In the genomic region with DNA sequence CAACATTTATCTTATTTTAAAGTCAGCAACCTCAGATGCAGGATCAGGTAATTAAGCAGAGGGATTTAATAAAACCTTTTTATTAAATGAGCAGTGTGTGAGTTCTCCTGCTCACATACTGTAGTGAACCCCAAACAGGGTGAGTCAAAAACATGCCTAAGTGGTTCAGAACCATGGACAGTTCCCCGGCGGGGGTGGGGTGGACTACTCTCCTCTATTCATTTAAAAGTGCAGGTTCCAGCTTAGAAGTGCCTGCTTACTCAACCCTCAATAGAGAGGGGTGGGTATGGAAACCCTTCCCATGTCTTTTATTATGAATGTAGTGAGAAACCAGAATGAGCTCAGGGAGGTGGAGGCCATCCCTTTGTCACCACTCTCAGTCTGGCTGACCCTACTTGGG, we compare ENCODE assay signal across 11 cellular contexts.
DNase-seq lines count a peak whose midpoint lies in the region; ATAC-seq and TF ChIP-seq lines count a peak whose summit lies in the region.
"Had no signal": no experiment of that assay in that cellular context is flagged by ENCODE, and none has a peak within 500 bp of the region (broad histone marks: within the 10 kb centered on the region; RNA-seq: fewer than 3 reads in every experiment).

No MANE protein-coding gene starts in this region.

- H3K27me3 Mint-ChIP-seq in activated naive CD8-positive, alpha-beta T cell treated with anti-CD3 and anti-CD28 coated beads, Interleukin-2, amount 50 U/mL, for 24 hours: no peaks in the 10 kb centered on the region

- H3K4me1 Mint-ChIP-seq in activated naive CD8-positive, alpha-beta T cell treated with anti-CD3 and anti-CD28 coated beads, Interleukin-2, amount 50 U/mL, for 24 hours: no peaks in the 10 kb centered on the region

- no peak overlapping the region for H3K27ac Mint-ChIP-seq in activated naive CD8-positive, alpha-beta T cell treated with anti-CD3 and anti-CD28 coated beads, Interleukin-2, amount 50 U/mL, for 24 hours
- H3K27ac Mint-ChIP-seq: activated naive CD4-positive, alpha-beta T cell treated with anti-CD3 and anti-CD28 coated beads, Interleukin-2, amount 50 U/mL, for 72 hours had no signal

- H3K36me3 Mint-ChIP-seq in activated naive CD8-positive, alpha-beta T cell treated with anti-CD3 and anti-CD28 coated beads, Interleukin-2, amount 50 U/mL, for 24 hours (ENCODE audit: low read depth): no peaks in the 10 kb centered on the region
- H3K36me3 Mint-ChIP-seq: activated naive CD4-positive, alpha-beta T cell treated with anti-CD3 and anti-CD28 coated beads, Interleukin-2, amount 50 U/mL, for 72 hours had no signal

- ATAC-seq in activated naive CD8-positive, alpha-beta T cell treated with anti-CD3 and anti-CD28 coated beads, Interleukin-2, amount 50 U/mL, for 24 hours: no peak
- no peak for ATAC-seq in GM18502 (IDR thresholded peaks at IDR 0.05; ENCODE audit: poor library complexity, unreplicated experiment)
- no peak for ATAC-seq in GM19397 (IDR thresholded peaks at IDR 0.05; ENCODE audit: unreplicated experiment)
- ATAC-seq in GM19035 (IDR thresholded peaks at IDR 0.05; ENCODE audit: unreplicated experiment): no peak

- H3K4me3 ChIP-seq in GM12865 (ENCODE audit: low read depth, low read length): no peak overlapping the region
- H3K4me3 ChIP-seq: lung had no signal

- peak; percentile 38 for DNase-seq in GM12865 (ENCODE audit: low read depth)
- peak; percentile 49 for DNase-seq in MV-4-11 (lab: John Stamatoyannopoulos, UW)
- peak; percentile 23 for DNase-seq in activated naive CD8-positive, alpha-beta T cell treated with anti-CD3 and anti-CD28 coated beads, Interleukin-2, amount 50 U/mL, for 24 hours
- peak; percentile 70 for DNase-seq in myocyte (ENCODE audit: low read depth)
- DNase-seq in NCI-H2227 treated with DMSO at 0.1 percent for 48 hours (lab: John Stamatoyannopoulos, UW): no peak
- DNase-seq: NCI-H187 treated with DMSO at 0.1 percent for 48 hours had no signal

- no peak for TF ChIP-seq CTCF in GM12865 (IDR thresholded peaks at IDR 0.05; ENCODE audit: insufficient read depth, low read depth, low read length, missing control alignments)

- H3K4me3 Mint-ChIP-seq in activated naive CD8-positive, alpha-beta T cell treated with anti-CD3 and anti-CD28 coated beads, Interleukin-2, amount 50 U/mL, for 24 hours: no peak overlapping the region

- H3K9me3 Mint-ChIP-seq in activated naive CD8-positive, alpha-beta T cell treated with anti-CD3 and anti-CD28 coated beads, Interleukin-2, amount 50 U/mL, for 24 hours: no peaks in the 10 kb centered on the region
- H3K9me3 Mint-ChIP-seq: activated naive CD4-positive, alpha-beta T cell treated with anti-CD3 and anti-CD28 coated beads, Interleukin-2, amount 50 U/mL, for 72 hours had no signal
